ENCODE assay signal across 23 cellular contexts in genomic region chr6:40717411-40718057, GRCh38.
"Had no signal": no experiment of that assay in that cellular context is flagged by ENCODE, and none has a peak within 500 bp of the region (broad histone marks: within the 10 kb centered on the region; RNA-seq: fewer than 3 reads in every experiment).

No MANE protein-coding gene starts in this region.

- H3K4me3 ChIP-seq: coronary artery, heart right ventricle, mucosa of descending colon, pancreas, right lobe of liver, spleen, tibial nerve, upper lobe of right lung, vagina had no signal

- H3K4me3 Mint-ChIP-seq: natural killer cell; stimulated activated memory B cell treated with anti-CD40 and anti-IgM and Interleukin-4, amounts not matched to agents 10 μg/mL and 1 μg/mL and 100 μg/mL, for 72 hours; stimulated activated naive CD8-positive, alpha-beta T cell treated with anti-CD3 and anti-CD28 coated beads, Interleukin-15, Interleukin-2, amounts not matched to agents 100 ng/mL and 50 ng/mL, for 24 hours had no signal

- H3K27me3 ChIP-seq: pancreas, right lobe of liver, tibial nerve, upper lobe of right lung, vagina had no signal

- DNase-seq: effector CD4-positive, alpha-beta T cell; heart right ventricle; hypothalamus; kidney glomerular epithelial cell; mammary epithelial cell; mucosa of descending colon; natural killer cell; occipital lobe; pancreas; retina; right lobe of liver; spleen; stimulated activated CD4-positive, alpha-beta T cell treated with anti-CD3 and anti-CD28 coated beads, Interleukin-15, amount 100 ng/mL, for 24 hours; stimulated activated CD4-positive, alpha-beta T cell treated with anti-CD3 and anti-CD28 coated beads, Interleukin-1b, Interleukin-23, amount 100 ng/mL, for 48 hours; stimulated activated CD4-positive, alpha-beta T cell treated with anti-CD3 and anti-CD28 coated beads, Interleukin-4, amount 100 ng/mL, for 24 hours; upper lobe of right lung had no signal

- H3K4me1 ChIP-seq: pancreas had no signal

- ATAC-seq: heart right ventricle; left lobe of liver; mucosa of descending colon; natural killer cell; pancreas; right lobe of liver; stimulated activated memory B cell treated with anti-CD40 and anti-IgM and Interleukin-4, amounts not matched to agents 10 μg/mL and 1 μg/mL and 100 μg/mL, for 72 hours; upper lobe of right lung had no signal

- H3K9me3 ChIP-seq: mucosa of descending colon, pancreas, right lobe of liver, spleen, tibial nerve, upper lobe of right lung, vagina had no signal

- H3K9me3 Mint-ChIP-seq: natural killer cell; stimulated activated memory B cell treated with anti-CD40 and anti-IgM and Interleukin-4, amounts not matched to agents 10 μg/mL and 1 μg/mL and 100 μg/mL, for 72 hours; stimulated activated naive CD8-positive, alpha-beta T cell treated with anti-CD3 and anti-CD28 coated beads, Interleukin-15, Interleukin-2, amounts not matched to agents 100 ng/mL and 50 ng/mL, for 24 hours had no signal

- H3K36me3 ChIP-seq: heart right ventricle, pancreas, right lobe of liver, spleen, tibial nerve, upper lobe of right lung, vagina had no signal

- H3K27ac ChIP-seq: coronary artery, heart right ventricle, pancreas, right lobe of liver, spleen, tibial nerve, upper lobe of right lung, vagina had no signal

- H3K27ac Mint-ChIP-seq: natural killer cell; progenitor cell of endocrine pancreas; stimulated activated memory B cell treated with anti-CD40 and anti-IgM and Interleukin-4, amounts not matched to agents 10 μg/mL and 1 μg/mL and 100 μg/mL, for 72 hours; stimulated activated naive CD8-positive, alpha-beta T cell treated with anti-CD3 and anti-CD28 coated beads, Interleukin-15, Interleukin-2, amounts not matched to agents 100 ng/mL and 50 ng/mL, for 24 hours had no signal

- H3K36me3 Mint-ChIP-seq: natural killer cell; stimulated activated memory B cell treated with anti-CD40 and anti-IgM and Interleukin-4, amounts not matched to agents 10 μg/mL and 1 μg/mL and 100 μg/mL, for 72 hours had no signal

- H3K27me3 Mint-ChIP-seq: stimulated activated naive CD8-positive, alpha-beta T cell treated with anti-CD3 and anti-CD28 coated beads, Interleukin-15, Interleukin-2, amounts not matched to agents 100 ng/mL and 50 ng/mL, for 24 hours had no signal
